Comparison of ENCODE assay signal across 26 cellular contexts in the genomic region with DNA sequence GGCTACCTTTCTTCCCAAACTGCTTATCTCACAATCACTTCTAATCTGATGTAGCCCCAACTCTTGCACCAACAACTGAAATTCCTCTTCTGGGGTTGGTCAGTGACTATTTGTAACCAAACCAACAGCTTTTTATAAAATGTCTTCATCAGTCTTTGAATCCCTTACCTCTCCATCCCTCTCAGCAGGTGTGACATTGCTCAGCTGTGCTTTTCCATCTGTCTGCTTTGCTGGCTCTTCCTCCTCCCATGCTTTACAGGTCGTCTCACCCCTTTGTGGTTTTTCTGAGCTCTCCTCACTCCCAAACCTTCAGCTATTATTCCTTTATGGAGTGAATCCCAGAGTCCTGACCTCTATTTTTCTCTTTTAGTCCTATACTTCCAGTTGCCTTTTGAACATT.
"Had no signal": no experiment of that assay in that cellular context is flagged by ENCODE, and none has a peak within 500 bp of the region (broad histone marks: within the 10 kb centered on the region; RNA-seq: fewer than 3 reads in every experiment).

No MANE protein-coding gene starts in this region.

- H2AFZ ChIP-seq: hepatocyte had no signal

- H3K4me3 Mint-ChIP-seq: memory B cell; natural killer cell; neural crest cell; stimulated activated effector memory CD8-positive, alpha-beta T cell treated with anti-CD3 and anti-CD28 coated beads, Interleukin-12 subunit alpha, Interleukin-12 subunit beta, amount 100 ng/mL, for 72 hours; type B pancreatic cell had no signal

- H3K4me1 ChIP-seq: psoas muscle had no signal

- H3K36me3 Mint-ChIP-seq: memory B cell; natural killer cell; stimulated activated effector memory CD8-positive, alpha-beta T cell treated with anti-CD3 and anti-CD28 coated beads, Interleukin-12 subunit alpha, Interleukin-12 subunit beta, amount 100 ng/mL, for 72 hours had no signal

- H3K4me3 ChIP-seq: esophagus muscularis mucosa, gastroesophageal sphincter, heart left ventricle, hepatocyte, lung, pancreas, psoas muscle, sigmoid colon, testis, tibial artery had no signal

- ATAC-seq: foreskin keratinocyte; gastroesophageal sphincter; heart left ventricle; left lobe of liver; natural killer cell; pancreas; psoas muscle; right cardiac atrium; stimulated activated effector memory CD8-positive, alpha-beta T cell treated with anti-CD3 and anti-CD28 coated beads, Interleukin-12 subunit alpha, Interleukin-12 subunit beta, amount 100 ng/mL, for 72 hours had no signal

- H3K4me2 ChIP-seq: hepatocyte had no signal

- H3K36me3 ChIP-seq: esophagus muscularis mucosa, gastroesophageal sphincter, heart left ventricle, neutrophil, pancreas, sigmoid colon, tibial artery had no signal

- DNase-seq: dermis blood vessel endothelial cell; effector memory CD4-positive, alpha-beta T cell; foreskin keratinocyte; heart left ventricle; kidney; natural killer cell; pancreas; psoas muscle; right cardiac atrium; sigmoid colon; stimulated activated CD4-positive, alpha-beta T cell treated with anti-CD3 and anti-CD28 coated beads, Interleukin-2, amount 100 ng/mL, for 24 hours; stimulated activated CD4-positive, alpha-beta T cell treated with anti-CD3 and anti-CD28 coated beads, Interleukin-4, amount 100 ng/mL, for 24 hours; stimulated activated naive CD4-positive, alpha-beta T cell treated with Interleukin-2 at 50 U/mL for 16 hours; testis; tibial artery had no signal

- H3K27me3 ChIP-seq: foreskin keratinocyte, pancreas, testis, tibial artery had no signal

- H3K4me1 Mint-ChIP-seq: memory B cell; stimulated activated effector memory CD8-positive, alpha-beta T cell treated with anti-CD3 and anti-CD28 coated beads, Interleukin-12 subunit alpha, Interleukin-12 subunit beta, amount 100 ng/mL, for 72 hours had no signal

- H3K27ac ChIP-seq: esophagus muscularis mucosa, foreskin keratinocyte, gastroesophageal sphincter, heart left ventricle, hepatocyte, neutrophil, pancreas, psoas muscle, sigmoid colon, testis, tibial artery had no signal

- FAIRE-seq: endothelial cell of umbilical vein, kidney, pancreas had no signal

- H3K9me3 ChIP-seq: esophagus muscularis mucosa, gastroesophageal sphincter, heart left ventricle, neutrophil, pancreas, psoas muscle, sigmoid colon, testis, tibial artery had no signal

- H3K27ac Mint-ChIP-seq: memory B cell; natural killer cell; stimulated activated effector memory CD8-positive, alpha-beta T cell treated with anti-CD3 and anti-CD28 coated beads, Interleukin-12 subunit alpha, Interleukin-12 subunit beta, amount 100 ng/mL, for 72 hours; type B pancreatic cell had no signal

- H3K9me3 Mint-ChIP-seq: memory B cell; natural killer cell; neural crest cell; stimulated activated effector memory CD8-positive, alpha-beta T cell treated with anti-CD3 and anti-CD28 coated beads, Interleukin-12 subunit alpha, Interleukin-12 subunit beta, amount 100 ng/mL, for 72 hours; type B pancreatic cell had no signal
